Comparison of ENCODE assay signal across 20 cellular contexts in genomic region chr2:187434342-187434785, GRCh38. TPM values are rescaled to one million over a fixed set of nuclear protein-coding genes. Genes with fewer than 3 reads are reported as not detected.
DNase-seq lines count a peak whose midpoint lies in the region; ATAC-seq, FAIRE-seq and TF ChIP-seq lines count a peak whose summit lies in the region.
"Had no signal": no experiment of that assay in that cellular context is flagged by ENCODE, and none has a peak within 500 bp of the region (broad histone marks: within the 10 kb centered on the region; RNA-seq: fewer than 3 reads in every experiment).

No MANE protein-coding gene starts in this region.

- DNase-seq in AG09319 (ENCODE audit: extremely low read depth, low read depth) (peak; percentile 34), HFFc6 (no peak), bronchial epithelial cell (ENCODE audit: low read depth) (peak; percentile 39), foreskin melanocyte (peak; percentile 77), type B pancreatic cell (ENCODE audit: extremely low spot score, unreplicated experiment) (no peak), Ammon's horn (ENCODE audit: low spot score) (no peak), SW 1271 (lab: John Stamatoyannopoulos, UW) (no peak)
- DNase-seq: amygdala; CD4-positive, alpha-beta memory T cell; cerebellar nuclear complex; effector memory CD8-positive, alpha-beta T cell; gastrocnemius medialis; kidney; NCI-H1105; NCI-H2081; NCI-H524; nephron progenitor cell; substantia nigra had no signal

- no peaks in the 10 kb centered on the region for H3K36me3 ChIP-seq in bronchial epithelial cell (ENCODE audit: control insufficient read depth, insufficient read depth, low read length)
- H3K36me3 ChIP-seq: gastrocnemius medialis, prostate gland had no signal

- H3K4me1 Mint-ChIP-seq in HFFc6 (ENCODE audit: low read depth) = peaks cover 56% of the 10 kb centered on the region
- H3K4me1 Mint-ChIP-seq in type B pancreatic cell (ENCODE audit: unreplicated experiment) = peaks cover 8% of the 10 kb centered on the region
- H3K4me1 Mint-ChIP-seq: CD4-positive, alpha-beta memory T cell; nephron progenitor cell had no signal

- TF ChIP-seq CTCF in AG09319 (IDR thresholded peaks at IDR 0.05; ENCODE audit: low read depth, low read length) = no peak
- TF ChIP-seq CTCF in HFFc6 (IDR thresholded peaks at IDR 0.05) = no peak
- TF ChIP-seq CTCF in bronchial epithelial cell (IDR thresholded peaks at IDR 0.05; ENCODE audit: insufficient read depth, low read length, severe bottlenecking) = no peak
- no peak for TF ChIP-seq CTCF in type B pancreatic cell (conservative IDR thresholded peaks at IDR 0.05)

- no peak for FAIRE-seq in bronchial epithelial cell (lab: Jason Lieb, UNC)
- FAIRE-seq: kidney had no signal

- H3K9me3 Mint-ChIP-seq in HFFc6 (no peaks in the 10 kb centered on the region), type B pancreatic cell (no peaks in the 10 kb centered on the region)
- H3K9me3 Mint-ChIP-seq: nephron progenitor cell had no signal

- H3K27me3 Mint-ChIP-seq in HFFc6 (ENCODE audit: insufficient read depth) = no peaks in the 10 kb centered on the region; the same call in 1 of the 2 replicates
- no peaks in the 10 kb centered on the region for H3K27me3 Mint-ChIP-seq in type B pancreatic cell
- H3K27me3 Mint-ChIP-seq: CD4-positive, alpha-beta memory T cell; effector memory CD8-positive, alpha-beta T cell had no signal

- ATAC-seq in GM19467 (IDR thresholded peaks at IDR 0.05; ENCODE audit: unreplicated experiment) = no peak
- ATAC-seq: effector memory CD8-positive, alpha-beta T cell; gastrocnemius medialis had no signal

- peak overlapping the region; percentile 17 for H3K4me3 Mint-ChIP-seq in HFFc6
- no peak overlapping the region for H3K4me3 Mint-ChIP-seq in type B pancreatic cell
- H3K4me3 Mint-ChIP-seq: CD4-positive, alpha-beta memory T cell; effector memory CD8-positive, alpha-beta T cell; nephron progenitor cell had no signal

- H3K27ac Mint-ChIP-seq in HFFc6 (peak overlapping the region; percentile 44; the same call in 1 of the 2 replicates), type B pancreatic cell (no peak overlapping the region)
- H3K27ac Mint-ChIP-seq: CD4-positive, alpha-beta memory T cell; effector memory CD8-positive, alpha-beta T cell; nephron progenitor cell had no signal

- no peaks in the 10 kb centered on the region for H3K27me3 ChIP-seq in bronchial epithelial cell (ENCODE audit: control insufficient read depth, insufficient read depth, low read length)
- H3K27me3 ChIP-seq: gastrocnemius medialis had no signal

- no peak overlapping the region for H3K4me3 ChIP-seq in bronchial epithelial cell (ENCODE audit: low read depth, low read length)
- H3K4me3 ChIP-seq: gastrocnemius medialis, prostate gland had no signal

- H3K36me3 Mint-ChIP-seq in HFFc6 (ENCODE audit: low read depth) (no peaks in the 10 kb centered on the region), type B pancreatic cell (no peaks in the 10 kb centered on the region)
- H3K36me3 Mint-ChIP-seq: CD4-positive, alpha-beta memory T cell had no signal

RNA-seq across cellular contexts. Expression of gene CALCRL, which starts 13.7 kb away (rescaled TPM):
- under 1 TPM; 0.57 to 1.00 (median 0.70) TPM for total RNA-seq in HFFc6 (2021; fragmentation: NEBNext Ultra II Directional; extraction: Animal tissue kit (Norgen Biotek cat#: 25700))
- total RNA-seq in bronchial epithelial cell = 1.3 and 2.2 TPM in 2 replicates
- total RNA-seq in type B pancreatic cell (ENCODE audit: low replicate concordance) = 0.50 and 5.6 TPM in 2 replicates

Comparison
In these comparisons a context has a peak if more than half of its experiments do, and no peak if none do; other contexts are left out.
1. DNase-seq: peak in AG09319 (single experiment), bronchial epithelial cell (single experiment) and foreskin melanocyte (single experiment); none in HFFc6 (single experiment), type B pancreatic cell (single experiment), Ammon's horn (single experiment) and SW 1271 (0 of 2).